Comparison of ENCODE assay signal across 19 cellular contexts in genomic region chr10:126798649-126799048, GRCh38.
DNase-seq lines count a peak whose midpoint lies in the region; ATAC-seq, FAIRE-seq and TF ChIP-seq lines count a peak whose summit lies in the region.
"Had no signal": no experiment of that assay in that cellular context is flagged by ENCODE, and none has a peak within 500 bp of the region (broad histone marks: within the 10 kb centered on the region; RNA-seq: fewer than 3 reads in every experiment).

No MANE protein-coding gene starts in this region.

- H3T11ph ChIP-seq in H9 (ENCODE audit: low read length) = no peak overlapping the region

- H3K27ac Mint-ChIP-seq in activated CD4-positive, alpha-beta T cell treated with anti-CD3 and anti-CD28 coated beads, Interleukin-2, amount 10 ng/mL, durations not matched to agents 24 days and 14 days = no peak overlapping the region
- no peak overlapping the region; a peak in 1 of 7 replicates for H3K27ac Mint-ChIP-seq in H9
- H3K27ac Mint-ChIP-seq: CD4-positive, alpha-beta T cell had no signal

- TF ChIP-seq EP300 in H1 (IDR thresholded peaks at IDR 0.05; ENCODE audit: borderline replicate concordance in 1 of 2, low read depth in 2 of 2, low read length in 2 of 2) = no peak

- H2BK5ac ChIP-seq in H9 (ENCODE audit: insufficient read length, low read length) (no peak overlapping the region), H1 (ENCODE audit: low read depth, low read length) (no peak overlapping the region)

- H3K14ac ChIP-seq in H9 (ENCODE audit: insufficient read depth, low read length) (no peak overlapping the region), H1 (ENCODE audit: insufficient read length) (no peak overlapping the region)

- H3K79me1 ChIP-seq in H9 (ENCODE audit: insufficient read depth, low read depth, low read length, poor library complexity, severe bottlenecking) = no peaks in the 10 kb centered on the region
- H3K79me1 ChIP-seq in H1 (ENCODE audit: low read depth, low read length) = no peaks in the 10 kb centered on the region

- H3K56ac ChIP-seq in H9 (ENCODE audit: insufficient read length, low read depth, low read length) = no peak overlapping the region
- no peak overlapping the region for H3K56ac ChIP-seq in H1 (replicated peaks; ENCODE audit: insufficient read length, low read depth, low read length)

- no peak overlapping the region for H2AFZ ChIP-seq in H9 (ENCODE audit: low read length)
- peak overlapping the region; percentile 77 for H2AFZ ChIP-seq in H1 (ENCODE audit: low read length)

- H3K4me2 ChIP-seq in H9 (ENCODE audit: insufficient read depth, insufficient read length, low read length) (no peak overlapping the region), H1 (ENCODE audit: insufficient read depth in 1 of 2, low read depth in 2 of 2, low read length in 2 of 2) (no peak overlapping the region)

- TF ChIP-seq CTCF in H9 (conservative IDR thresholded peaks at IDR 0.05) (peak; percentile 22; the same call in 1 of the 3 replicates), H1 (IDR thresholded peaks at IDR 0.05; ENCODE audit: control extremely low read depth in 1 of 3, insufficient read depth in 1 of 3, low read depth in 1 of 3, low read length in 3 of 3) (no peak), thyroid gland (IDR thresholded peaks at IDR 0.05) (no peak)

- H2BK20ac ChIP-seq in H9 (ENCODE audit: low read depth, low read length, poor library complexity, severe bottlenecking) (no peak overlapping the region), H1 (ENCODE audit: low read length) (no peak overlapping the region)

- H2BK12ac ChIP-seq in H9 (ENCODE audit: insufficient read length, low read depth, low read length) (no peak overlapping the region), H1 (ENCODE audit: low read depth, low read length) (no peak overlapping the region)

- H3K36me3 ChIP-seq in H1 (ENCODE audit: control insufficient read depth in 2 of 4, insufficient read depth in 4 of 4, low read length in 3 of 4) (no peaks in the 10 kb centered on the region), thyroid gland (no peaks in the 10 kb centered on the region)

- no peak for TF ChIP-seq RAD21 in H1 (IDR thresholded peaks at IDR 0.05 in 1 of 2, conservative IDR thresholded peaks at IDR 0.05 in 1 of 2; ENCODE audit: low read depth in 2 of 2, low read length in 2 of 2)

- intact Hi-C loops in activated CD4-positive, alpha-beta T cell treated with anti-CD3 and anti-CD28 coated beads, Interleukin-2, amount 10 ng/mL, durations not matched to agents 24 days and 14 days (cut with micrococcal nuclease) = no loop called here
- intact Hi-C loops in thyroid gland (cut with DNase I) = no loop called here

- H3K4me3 ChIP-seq in H1 (ENCODE audit: extremely low read depth in 1 of 4, insufficient read depth in 2 of 4, low read depth in 3 of 4, low read length in 4 of 4) (no peak overlapping the region), thyroid gland (replicated peaks in 1 of 3) (no peak overlapping the region)

- no peaks in the 10 kb centered on the region for H3K9me3 Mint-ChIP-seq in activated CD4-positive, alpha-beta T cell treated with anti-CD3 and anti-CD28 coated beads, Interleukin-2, amount 10 ng/mL, durations not matched to agents 24 days and 14 days
- peaks cover 1 to 5% of the 10 kb centered on the region in 2 experiments; a peak in 2 of 5 replicates for H3K9me3 Mint-ChIP-seq in H9

- peak; percentile 28 for DNase-seq in activated CD4-positive, alpha-beta T cell treated with anti-CD3 and anti-CD28 coated beads, Interleukin-2, amount 10 ng/mL, durations not matched to agents 24 days and 14 days
- DNase-seq in activated CD4-positive, alpha-beta T cell treated with anti-CD3 and anti-CD28 coated beads, Interleukin-2, amount 50 U/mL, for 4 hours = no peak
- DNase-seq in H9 = peak; percentile 36
- no peak for DNase-seq in H1 (ENCODE audit: low read depth in 1 of 2, low spot score in 2 of 2)
- peak; percentile 78 to 87 for DNase-seq in thyroid gland
- no peak for DNase-seq in activated gamma-delta T cell (lab: John Stamatoyannopoulos, UW)
- DNase-seq: ACHN; AML-193; Calu3; CD4-positive, alpha-beta T cell; GF-D8; Karpas-422; NCI-H1105; NCI-H187; NCI-H446 treated with DMSO at 0.1 percent for 48 hours; NCI-H774 had no signal

- POLR2A ChIA-PET in H1 (lab: Charles Lee; ENCODE audit: partially characterized antibody) = no interaction called here

- H2AK5ac ChIP-seq in H9 (ENCODE audit: insufficient read length, low read length) = no peak overlapping the region
- no peak overlapping the region for H2AK5ac ChIP-seq in H1 (ENCODE audit: low read depth, low read length)

- no peaks in the 10 kb centered on the region for H3K36me3 Mint-ChIP-seq in activated CD4-positive, alpha-beta T cell treated with anti-CD3 and anti-CD28 coated beads, Interleukin-2, amount 10 ng/mL, durations not matched to agents 24 days and 14 days (ENCODE audit: low read depth)
- H3K36me3 Mint-ChIP-seq in H9 (ENCODE audit: insufficient read depth in 1 of 3, low read depth in 3 of 3) = no peaks in the 10 kb centered on the region; a peak in 1 of 7 replicates

- H4K20me1 ChIP-seq in H9 (ENCODE audit: control insufficient read depth, insufficient read depth, insufficient read length) = no peaks in the 10 kb centered on the region
- no peaks in the 10 kb centered on the region for H4K20me1 ChIP-seq in H1 (replicated peaks in 1 of 2; ENCODE audit: control insufficient read depth in 1 of 2, insufficient read depth in 2 of 2, low read length in 2 of 2)

- H3K23ac ChIP-seq in H9 (ENCODE audit: insufficient read length, low read depth, low read length) (no peak overlapping the region), H1 (ENCODE audit: insufficient read length) (no peak overlapping the region)

- no peaks in the 10 kb centered on the region for H3K4me1 ChIP-seq in H9 (ENCODE audit: insufficient read depth, low read length)
- H3K4me1 ChIP-seq in H1 (replicated peaks in 1 of 4; ENCODE audit: control insufficient read depth in 3 of 4, insufficient read depth in 4 of 4, low read length in 3 of 4) = peaks cover 0 to 3% (median 0%) of the 10 kb centered on the region in 4 experiments; a peak in 1 of 7 replicates
- H3K4me1 ChIP-seq in thyroid gland = peaks cover 9% of the 10 kb centered on the region in 2 donors

- H2BK120ac ChIP-seq in H9 (ENCODE audit: low read depth, low read length, poor library complexity, severe bottlenecking) (no peak overlapping the region), H1 (replicated peaks; ENCODE audit: low read depth, low read length) (no peak overlapping the region)

- H3K4ac ChIP-seq in H9 (ENCODE audit: low read depth, low read length) (no peak overlapping the region), H1 (replicated peaks; ENCODE audit: insufficient read length, low read depth, low read length) (no peak overlapping the region)

- no peaks in the 10 kb centered on the region for H3K9me3 ChIP-seq in H9 (ENCODE audit: control insufficient read depth, low read depth, low read length)
- H3K9me3 ChIP-seq in H1 (ENCODE audit: insufficient read depth in 2 of 2, low read depth in 1 of 2, low read length in 1 of 2) = no peaks in the 10 kb centered on the region
- no peaks in the 10 kb centered on the region for H3K9me3 ChIP-seq in thyroid gland

- H3K23me2 ChIP-seq in H9 (ENCODE audit: insufficient read length, low read depth, low read length, poor library complexity, severe bottlenecking) (no peaks in the 10 kb centered on the region), H1 (ENCODE audit: low read depth, low read length) (no peaks in the 10 kb centered on the region)

- CTCF ChIA-PET in H1 (lab: Charles Lee; ENCODE audit: partially characterized antibody) = interaction anchor here (1.0 to 1.6 kb wide), 4 partner anchors 10 to 286 kb away, joined by 3 to 8 read pairs (median 4); no protein-coding TSS in a partner anchor

- no peak overlapping the region for H4K5ac ChIP-seq in H9 (ENCODE audit: insufficient read length, low read depth, low read length)
- no peak overlapping the region for H4K5ac ChIP-seq in H1 (ENCODE audit: insufficient read length, low read depth, low read length)

- H3K4me3 Mint-ChIP-seq in activated CD4-positive, alpha-beta T cell treated with anti-CD3 and anti-CD28 coated beads, Interleukin-2, amount 10 ng/mL, durations not matched to agents 24 days and 14 days = no peak overlapping the region
- no peak overlapping the region for H3K4me3 Mint-ChIP-seq in H9
- H3K4me3 Mint-ChIP-seq: CD4-positive, alpha-beta T cell had no signal

- H3K4me1 Mint-ChIP-seq in activated CD4-positive, alpha-beta T cell treated with anti-CD3 and anti-CD28 coated beads, Interleukin-2, amount 10 ng/mL, durations not matched to agents 24 days and 14 days = no peaks in the 10 kb centered on the region
- H3K4me1 Mint-ChIP-seq in H9 = peaks cover 9 to 11% of the 10 kb centered on the region in 2 experiments

- H3K79me2 ChIP-seq in H9 (ENCODE audit: insufficient read depth, low read length) (no peaks in the 10 kb centered on the region), H1 (ENCODE audit: control insufficient read depth in 1 of 2, insufficient read depth in 2 of 2, low read length in 2 of 2) (no peaks in the 10 kb centered on the region)

- no peak overlapping the region for H3K18ac ChIP-seq in H9 (ENCODE audit: insufficient read length, low read depth, low read length)
- no peak overlapping the region for H3K18ac ChIP-seq in H1 (ENCODE audit: extremely low read depth, low read length)

- no peak for ATAC-seq in HG03159 (IDR thresholded peaks at IDR 0.05; ENCODE audit: unreplicated experiment)
- ATAC-seq: Right ventricle myocardium inferior had no signal

- no peak overlapping the region for H3K9ac ChIP-seq in H9 (ENCODE audit: extremely low read depth, insufficient read length, low read length)
- no peak overlapping the region for H3K9ac ChIP-seq in H1 (replicated peaks in 1 of 4; ENCODE audit: extremely low read depth in 1 of 4, low read depth in 3 of 4, low read length in 3 of 4)

- H4K8ac ChIP-seq in H9 (replicated peaks; ENCODE audit: insufficient read length, low read depth, low read length) (no peak overlapping the region), H1 (ENCODE audit: extremely low read depth, insufficient read depth, low read length) (peak overlapping the region; percentile 39; the same call in 1 of the 2 replicates)

- H3K27me3 ChIP-seq in H9 (ENCODE audit: insufficient read depth, low read length) = no peaks in the 10 kb centered on the region
- H3K27me3 ChIP-seq in H1 (replicated peaks in 1 of 4; ENCODE audit: control insufficient read depth in 3 of 4, extremely low read depth in 1 of 4, insufficient read depth in 3 of 4, low read length in 3 of 4) = no peaks in the 10 kb centered on the region
- H3K27me3 ChIP-seq in thyroid gland = no peaks in the 10 kb centered on the region

- H3K27ac ChIP-seq in H9 (ENCODE audit: insufficient read length, low read depth, low read length) = no peak overlapping the region
- no peak overlapping the region for H3K27ac ChIP-seq in H1 (ENCODE audit: low read depth, low read length)
- H3K27ac ChIP-seq in thyroid gland = peak overlapping the region in 2 of 3 donors; percentile 6 to 23

- WGBS in H9 (ENCODE audit: extremely low coverage, insufficient read length, low lambda C conversion rate) = no CpG with 5 or more reads among the region's 13 CpGs
- WGBS in H1 (ENCODE audit: extremely low coverage in 1 of 2, insufficient coverage in 1 of 2, insufficient read length in 1 of 2, insufficient replicate concordance in 2 of 2, low coverage in 1 of 2, low lambda C conversion rate in 2 of 2, missing lambda C conversion rate in 1 of 2), 2 experiments = 75% methylated on average over 13 of the region's 13 CpGs; no CpG with 5 or more reads in 1 of the 2 experiments
- WGBS in thyroid gland, 2 donors = 26 to 27% methylated on average over 10 to 13 of the region's 13 CpGs

- FAIRE-seq in H1 (lab: Jason Lieb, UNC) = no peak
- FAIRE-seq: GM12892 had no signal

- no peaks in the 10 kb centered on the region for H3K27me3 Mint-ChIP-seq in activated CD4-positive, alpha-beta T cell treated with anti-CD3 and anti-CD28 coated beads, Interleukin-2, amount 10 ng/mL, durations not matched to agents 24 days and 14 days
- no peaks in the 10 kb centered on the region; the same call in none of the 2 replicates for H3K27me3 Mint-ChIP-seq in H9 (ENCODE audit: low read depth)
- H3K27me3 Mint-ChIP-seq: CD4-positive, alpha-beta T cell had no signal

- no peak for TF ChIP-seq POLR2A in H1 (IDR thresholded peaks at IDR 0.05; ENCODE audit: control extremely low read depth in 1 of 2, low read depth in 2 of 2, low read length in 2 of 2)
- no peak for TF ChIP-seq POLR2A in thyroid gland (IDR thresholded peaks at IDR 0.05)

- H4K91ac ChIP-seq in H9 (ENCODE audit: insufficient read length, low read depth, low read length) (no peak overlapping the region), H1 (replicated peaks; ENCODE audit: insufficient read length, low read length) (no peak overlapping the region)

- H2BK15ac ChIP-seq in H9 (ENCODE audit: low read depth, low read length) = no peak overlapping the region
- H2BK15ac ChIP-seq in H1 (ENCODE audit: low read length) = no peak overlapping the region

Comparison
In these comparisons a context has a peak if more than half of its experiments do, and no peak if none do; other contexts are left out.
1. DNase-seq: peak in activated CD4-positive, alpha-beta T cell treated with anti-CD3 and anti-CD28 coated beads, Interleukin-2, amount 10 ng/mL, durations not matched to agents 24 days and 14 days (single experiment), H9 (single experiment) and thyroid gland (2 of 2); none in activated CD4-positive, alpha-beta T cell treated with anti-CD3 and anti-CD28 coated beads, Interleukin-2, amount 50 U/mL, for 4 hours (0 of 2), H1 (0 of 2) and activated gamma-delta T cell (single experiment).
2. H3K27ac ChIP-seq: peak in thyroid gland (2 of 3); none in H9 (single experiment) and H1 (single experiment).